Comparison of ENCODE assay signal across 1 cellular context in genomic region chr11:68950268-68950667, GRCh38.
TF ChIP-seq lines count a peak whose summit lies in the region.

No MANE protein-coding gene starts in this region.

TF ChIP-seq in HepG2, 621 proteins besides CTCF, POLR2A, EP300 and RAD21:
- no peak for TF ChIP-seq ZNF850 (CRISPR knock-in tag; conservative IDR thresholded peaks at IDR 0.05)
- no peak for TF ChIP-seq ZMYM2 (CRISPR knock-in tag; IDR thresholded peaks at IDR 0.05)
- 0 out of 2 replicates have a peak, but pooled peaks have one; percentile 9 for TF ChIP-seq STAG1 (CRISPR knock-in tag; IDR thresholded peaks at IDR 0.05)
- no peak for TF ChIP-seq ZNF512B (CRISPR knock-in tag; IDR thresholded peaks at IDR 0.05; ENCODE audit: borderline replicate concordance)
